In genomic region chr3:111829023-111829422, GRCh38 we compare ENCODE assay signal across 23 cellular contexts. TPM values are rescaled to one million over a fixed set of nuclear protein-coding genes. Genes with fewer than 3 reads are reported as not detected.
DNase-seq lines count a peak whose midpoint lies in the region; ATAC-seq and TF ChIP-seq lines count a peak whose summit lies in the region.
"Had no signal": no experiment of that assay in that cellular context is flagged by ENCODE, and none has a peak within 500 bp of the region (broad histone marks: within the 10 kb centered on the region; RNA-seq: fewer than 3 reads in every experiment).

No MANE protein-coding gene starts in this region.

- H3K36me3 Mint-ChIP-seq in immature natural killer cell = no peaks in the 10 kb centered on the region
- H3K36me3 Mint-ChIP-seq: CD14-positive monocyte; CD8-positive, alpha-beta memory T cell had no signal

- ATAC-seq in GM21529 (IDR thresholded peaks at IDR 0.05; ENCODE audit: unreplicated experiment) = no peak
- ATAC-seq: GM12878 had no signal

- H3K4me3 Mint-ChIP-seq in immature natural killer cell = no peak overlapping the region
- H3K4me3 Mint-ChIP-seq: CD14-positive monocyte; CD4-positive, alpha-beta T cell; HFFc6 had no signal

- H3K4me3 ChIP-seq in AG10803 (ENCODE audit: low read length) = no peak overlapping the region
- H3K4me3 ChIP-seq in adipocyte (ENCODE audit: low read length) = no peak overlapping the region
- H3K4me3 ChIP-seq in trophoblast cell (ENCODE audit: low read depth, low read length) = no peak overlapping the region
- H3K4me3 ChIP-seq: BLaER1 treated with 17β-estradiol and CSF1 and Interleukin-3, amounts not matched to agents 10 nM and 100 nM; GM12878; HAP-1 had no signal

- H2AFZ ChIP-seq in trophoblast cell (ENCODE audit: insufficient read depth, low read length, poor library complexity) = no peak overlapping the region

- no peak overlapping the region for H2AK5ac ChIP-seq in trophoblast cell (ENCODE audit: low read length)

- no peak overlapping the region for H2BK12ac ChIP-seq in trophoblast cell (ENCODE audit: low read length)

- no peak overlapping the region for H4K8ac ChIP-seq in trophoblast cell (ENCODE audit: low read depth, low read length)

- peaks cover 17 to 28% of the 10 kb centered on the region in 2 donors for H3K4me1 Mint-ChIP-seq in immature natural killer cell
- H3K4me1 Mint-ChIP-seq: CD14-positive monocyte had no signal

- no peak overlapping the region for H3K4ac ChIP-seq in trophoblast cell (ENCODE audit: low read depth, low read length)

- H3K9me3 Mint-ChIP-seq in immature natural killer cell = no peaks in the 10 kb centered on the region
- H3K9me3 Mint-ChIP-seq: CD4-positive, alpha-beta T cell; CD8-positive, alpha-beta memory T cell; HFFc6 had no signal

- peak overlapping the region; percentile 37 for H3K27ac ChIP-seq in trophoblast cell (ENCODE audit: low read depth, low read length)
- H3K27ac ChIP-seq: 22Rv1; BLaER1 treated with 17β-estradiol and CSF1 and Interleukin-3, amounts not matched to agents 10 nM and 100 nM had no signal

- no peak overlapping the region for H2BK120ac ChIP-seq in trophoblast cell (ENCODE audit: insufficient read depth, low read length, poor library complexity)

- in situ Hi-C loops in KBM-7 (cut with MboI; ENCODE audit: low pct_unique_long_range_greater_than_20kb, low sequenced_read_pairs) = no loop called here

- no peak overlapping the region for H3K4me2 ChIP-seq in trophoblast cell (ENCODE audit: low read length)
- H3K4me2 ChIP-seq: BLaER1 treated with 17β-estradiol and CSF1 and Interleukin-3, amounts not matched to agents 10 nM and 100 nM had no signal

- H3K79me1 ChIP-seq in trophoblast cell (ENCODE audit: low read length) = no peaks in the 10 kb centered on the region

- H3K4me1 ChIP-seq in adipocyte (ENCODE audit: control insufficient read depth, insufficient read depth, low read length) (peaks cover 25% of the 10 kb centered on the region), trophoblast cell (ENCODE audit: control insufficient read depth in 1 of 2, insufficient read depth in 2 of 2, low read length in 2 of 2) (peaks cover 0 to 9% of the 10 kb centered on the region in 2 experiments)
- H3K4me1 ChIP-seq: BE2C, HAP-1 had no signal

- H3K79me2 ChIP-seq in trophoblast cell (ENCODE audit: control insufficient read depth, insufficient read depth, low read length, poor library complexity) = no peaks in the 10 kb centered on the region

- TF ChIP-seq CTCF in AG10803 (conservative IDR thresholded peaks at IDR 0.05; ENCODE audit: low read length) = no peak

- no peaks in the 10 kb centered on the region for H3K36me3 ChIP-seq in adipocyte (ENCODE audit: control insufficient read depth, insufficient read depth, low read length, severe bottlenecking)
- H3K36me3 ChIP-seq in trophoblast cell (ENCODE audit: control insufficient read depth in 1 of 2, insufficient read depth in 2 of 2, low read length in 2 of 2) = no peaks in the 10 kb centered on the region
- H3K36me3 ChIP-seq: BE2C; BLaER1 treated with 17β-estradiol and CSF1 and Interleukin-3, amounts not matched to agents 10 nM and 100 nM; HAP-1 had no signal

- H3K18ac ChIP-seq in trophoblast cell (ENCODE audit: low read length) = no peak overlapping the region

- H3K9ac ChIP-seq in adipocyte (ENCODE audit: low read length) = peak overlapping the region; percentile 57
- H3K9ac ChIP-seq in trophoblast cell (ENCODE audit: low read length) = no peak overlapping the region
- H3K9ac ChIP-seq: BLaER1 treated with 17β-estradiol and CSF1 and Interleukin-3, amounts not matched to agents 10 nM and 100 nM had no signal

- no peaks in the 10 kb centered on the region for H3K27me3 ChIP-seq in adipocyte (replicated peaks; ENCODE audit: control insufficient read depth, insufficient read depth, low read length)
- no peaks in the 10 kb centered on the region for H3K27me3 ChIP-seq in trophoblast cell (ENCODE audit: insufficient read depth, low read length)
- H3K27me3 ChIP-seq: BE2C; BLaER1 treated with 17β-estradiol and CSF1 and Interleukin-3, amounts not matched to agents 10 nM and 100 nM had no signal

- H4K12ac ChIP-seq in trophoblast cell (ENCODE audit: low read depth, low read length) = no peak overlapping the region

- no peak overlapping the region for H3K14ac ChIP-seq in trophoblast cell (ENCODE audit: low read length)

- no peak overlapping the region for H2BK5ac ChIP-seq in trophoblast cell (ENCODE audit: low read depth, low read length, poor library complexity)

- H3K27ac Mint-ChIP-seq in immature natural killer cell = no peak overlapping the region
- H3K27ac Mint-ChIP-seq: CD14-positive monocyte; CD4-positive, alpha-beta T cell; CD8-positive, alpha-beta memory T cell; HFFc6 had no signal

- no peak overlapping the region for H3K23ac ChIP-seq in trophoblast cell (ENCODE audit: low read length)

- DNase-seq in AG10803 (ENCODE audit: low read depth) (peak; percentile 32), adipocyte (ENCODE audit: low read depth) (no peak), astrocyte of the hippocampus (ENCODE audit: low read depth, low spot score) (peak; percentile 13), trophoblast cell (peak; percentile 68 to 92), NCI-H524 treated with DMSO at 0.1 percent for 48 hours (lab: John Stamatoyannopoulos, UW) (no peak), KBM-7 (no peak), immature natural killer cell (no peak)
- DNase-seq: AML-193; BE2C; CD4-positive, alpha-beta T cell; CD8-positive, alpha-beta memory T cell; DMS 273 treated with DMSO at 0.1 percent for 48 hours; DMS79; EL; GDM1; GOT3; HFFc6 had no signal

- H4K91ac ChIP-seq in trophoblast cell (ENCODE audit: low read depth, low read length) = no peak overlapping the region

- H3K27me3 Mint-ChIP-seq in immature natural killer cell (ENCODE audit: low read depth in 3 of 3) = peaks cover 0 to 1% (median under 1%) of the 10 kb centered on the region in 3 donors
- H3K27me3 Mint-ChIP-seq: CD4-positive, alpha-beta T cell; CD8-positive, alpha-beta memory T cell had no signal

- H3K9me3 ChIP-seq in adipocyte (ENCODE audit: control insufficient read depth, low read length) (no peaks in the 10 kb centered on the region), trophoblast cell (ENCODE audit: insufficient read depth, low read depth, low read length) (no peaks in the 10 kb centered on the region)
- H3K9me3 ChIP-seq: BE2C, HAP-1 had no signal

- WGBS in trophoblast cell (ENCODE audit: extremely low coverage, insufficient coverage, insufficient read length) = no CpG with 5 or more reads among the region's 1 CpG

RNA-seq across cellular contexts. Expression of gene PHLDB2, which starts 30.0 kb away (rescaled TPM):
- polyA plus RNA-seq in trophoblast cell (2013) = 23.8 and 24.1 TPM in 2 replicates
- 10 to 100 TPM in 2 of 3 donors, 1 to 10 TPM in 1; 8.2 to 24.8 (median 11.2) TPM for polyA plus RNA-seq in immature natural killer cell

Comparison
In these comparisons a context has a peak if more than half of its experiments do, and no peak if none do; other contexts are left out.
1. DNase-seq: peak in AG10803 (single experiment), astrocyte of the hippocampus (single experiment) and trophoblast cell (2 of 2); none in adipocyte (single experiment), NCI-H524 treated with DMSO at 0.1 percent for 48 hours (single experiment), KBM-7 (single experiment) and immature natural killer cell (0 of 3).